Comparison of ENCODE assay signal across 13 cellular contexts in the genomic region with DNA sequence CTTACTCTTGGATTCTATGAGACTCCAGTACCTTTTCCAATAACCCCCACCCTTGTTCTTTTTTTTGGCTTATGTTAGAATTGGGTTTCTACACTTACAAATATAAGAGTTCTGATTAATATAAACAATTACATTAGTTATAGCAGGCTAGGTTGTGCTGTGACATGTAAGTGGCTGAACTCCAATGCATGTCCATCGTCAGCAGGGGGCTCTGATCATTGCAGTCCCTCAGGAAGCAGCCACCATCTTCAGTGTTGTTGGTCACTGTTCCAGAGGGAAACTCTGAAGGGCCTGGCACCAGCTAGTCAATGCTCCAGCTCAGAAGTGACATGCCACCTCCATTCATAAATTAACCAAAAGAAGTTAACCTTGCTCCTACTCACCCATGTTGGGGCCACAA. TPM values are rescaled to one million over a fixed set of nuclear protein-coding genes. Genes with fewer than 3 reads are reported as not detected.
DNase-seq lines count a peak whose midpoint lies in the region; ATAC-seq and TF ChIP-seq lines count a peak whose summit lies in the region.
"Had no signal": no experiment of that assay in that cellular context is flagged by ENCODE, and none has a peak within 500 bp of the region (broad histone marks: within the 10 kb centered on the region; RNA-seq: fewer than 3 reads in every experiment).

No MANE protein-coding gene starts in this region.

- no peak overlapping the region for H3K4me2 ChIP-seq in trophoblast cell (ENCODE audit: low read length)

- H4K12ac ChIP-seq in trophoblast cell (ENCODE audit: low read depth, low read length) = no peak overlapping the region

- peak; percentile 33 for TF ChIP-seq CTCF in cardiac fibroblast (IDR thresholded peaks at IDR 0.05; ENCODE audit: low read depth, low read length)

- H2AFZ ChIP-seq in trophoblast cell (ENCODE audit: insufficient read depth, low read length, poor library complexity) = no peak overlapping the region

- peak; percentile 13 for DNase-seq in NCI-H748 (lab: John Stamatoyannopoulos, UW; ENCODE audit: unreplicated experiment)
- no peak for DNase-seq in NCI-H748 treated with DMSO at 0.1 percent for 48 hours (lab: John Stamatoyannopoulos, UW)
- peak; percentile 37 for DNase-seq in HuH-7 (ENCODE audit: low spot score)
- DNase-seq in cardiac fibroblast (ENCODE audit: low read depth in 2 of 2) = peak in 1 of 2 donors; percentile 24
- DNase-seq in trophoblast cell = peak; percentile 27 to 58
- no peak for DNase-seq in A172 (ENCODE audit: low spot score)
- DNase-seq in activated effector memory CD4-positive, alpha-beta T cell treated with anti-CD3 and anti-CD28 coated beads, Interleukin-2, amount 50 U/mL, for 16 hours = no peak
- DNase-seq: activated CD4-positive, alpha-beta memory T cell treated with anti-CD3 and anti-CD28 coated beads for 36 hours; left cardiac atrium; NCI-H1105 treated with DMSO at 0.1 percent for 48 hours; Peyer's patch; tibial artery had no signal

- H3K79me2 ChIP-seq in trophoblast cell (ENCODE audit: control insufficient read depth, insufficient read depth, low read length, poor library complexity) = no peaks in the 10 kb centered on the region

- H3K9ac ChIP-seq in trophoblast cell (ENCODE audit: low read length) = no peak overlapping the region

- H3K27me3 ChIP-seq in trophoblast cell (ENCODE audit: insufficient read depth, low read length) = no peaks in the 10 kb centered on the region
- H3K27me3 ChIP-seq: Peyer's patch, tibial artery had no signal

- no peaks in the 10 kb centered on the region for H3K36me3 ChIP-seq in trophoblast cell (ENCODE audit: control insufficient read depth in 1 of 2, insufficient read depth in 2 of 2, low read length in 2 of 2)
- H3K36me3 ChIP-seq: Peyer's patch had no signal

- no peak overlapping the region for H3K14ac ChIP-seq in trophoblast cell (ENCODE audit: low read length)

- H3K4me3 ChIP-seq in cardiac fibroblast (replicated peaks in 1 of 2; ENCODE audit: low read depth in 2 of 2, low read length in 2 of 2) (no peak overlapping the region), trophoblast cell (ENCODE audit: low read depth, low read length) (no peak overlapping the region)
- H3K4me3 ChIP-seq: Peyer's patch, tibial artery had no signal

- no peak for ATAC-seq in GM21576 (IDR thresholded peaks at IDR 0.05; ENCODE audit: unreplicated experiment)
- ATAC-seq: left cardiac atrium had no signal

- no peak overlapping the region for H2AK5ac ChIP-seq in trophoblast cell (ENCODE audit: low read length)

- H4K91ac ChIP-seq in trophoblast cell (ENCODE audit: low read depth, low read length) = peak overlapping the region; percentile 28

- no peak overlapping the region for H2BK12ac ChIP-seq in trophoblast cell (ENCODE audit: low read length)

- peaks cover 2% of the 10 kb centered on the region for H3K79me1 ChIP-seq in trophoblast cell (ENCODE audit: low read length)

- H4K8ac ChIP-seq in trophoblast cell (ENCODE audit: low read depth, low read length) = no peak overlapping the region

- no peak overlapping the region for H3K18ac ChIP-seq in trophoblast cell (ENCODE audit: low read length)

- H3K27ac ChIP-seq in trophoblast cell (ENCODE audit: low read depth, low read length) = no peak overlapping the region
- H3K27ac ChIP-seq: Peyer's patch, tibial artery had no signal

- H3K4me1 ChIP-seq in trophoblast cell (ENCODE audit: control insufficient read depth in 1 of 2, insufficient read depth in 2 of 2, low read length in 2 of 2) = peaks cover 5% of the 10 kb centered on the region in 2 experiments

- no peak overlapping the region for H2BK5ac ChIP-seq in trophoblast cell (ENCODE audit: low read depth, low read length, poor library complexity)

- no peaks in the 10 kb centered on the region for H3K9me3 ChIP-seq in trophoblast cell (ENCODE audit: insufficient read depth, low read depth, low read length)
- H3K9me3 ChIP-seq: Peyer's patch, tibial artery had no signal

- no peak overlapping the region for H3K4ac ChIP-seq in trophoblast cell (ENCODE audit: low read depth, low read length)

- WGBS in trophoblast cell (ENCODE audit: extremely low coverage, insufficient coverage, insufficient read length) = no CpG with 5 or more reads among the region's 1 CpG

- H3K23ac ChIP-seq in trophoblast cell (ENCODE audit: low read length) = no peak overlapping the region

- no peak overlapping the region for H2BK120ac ChIP-seq in trophoblast cell (ENCODE audit: insufficient read depth, low read length, poor library complexity)

RNA-seq across cellular contexts. Expression of a gene that starts 5.6 kb away (rescaled TPM):
- 4.6 and 5.0 TPM in 2 replicates for polyA plus RNA-seq in trophoblast cell (2013)
- total RNA-seq in A172 (2014; rRNA removed; shearing (Covaris generic)) = 8.3 and 8.8 TPM in 2 replicates

RNA-seq across cellular contexts. Expression of a gene that starts 20.5 kb away (rescaled TPM):
- 2.4 and 2.7 TPM in 2 replicates for polyA plus RNA-seq in trophoblast cell (2013)
- total RNA-seq in A172 (2014; rRNA removed; shearing (Covaris generic)) = not detected in 2 replicates
- total RNA-seq: activated CD4-positive, alpha-beta memory T cell treated with anti-CD3 and anti-CD28 coated beads for 36 hours had no signal

Comparison
In these comparisons a context has a peak if more than half of its experiments do, and no peak if none do; other contexts are left out.
1. DNase-seq: peak in NCI-H748 (single experiment), HuH-7 (single experiment) and trophoblast cell (2 of 2); none in NCI-H748 treated with DMSO at 0.1 percent for 48 hours (single experiment), A172 (single experiment) and activated effector memory CD4-positive, alpha-beta T cell treated with anti-CD3 and anti-CD28 coated beads, Interleukin-2, amount 50 U/mL, for 16 hours (single experiment).